Comparison of ENCODE assay signal across 8 cellular contexts in genomic region chr11:11028017-11028692, GRCh38.
DNase-seq lines count a peak whose midpoint lies in the region; ATAC-seq and TF ChIP-seq lines count a peak whose summit lies in the region.

No MANE protein-coding gene starts in this region.

- no peaks in the 10 kb centered on the region for H3K4me1 Mint-ChIP-seq in activated CD8-positive, alpha-beta T cell treated with anti-CD3 and anti-CD28 coated beads for 36 hours (ENCODE audit: low read depth)
- no peaks in the 10 kb centered on the region for H3K4me1 Mint-ChIP-seq in endodermal cell
- H3K4me1 Mint-ChIP-seq in naive thymus-derived CD4-positive, alpha-beta T cell = peaks cover 0 to 6% (median 0%) of the 10 kb centered on the region in 7 donors

- no peaks in the 10 kb centered on the region for H3K27me3 ChIP-seq in endodermal cell (ENCODE audit: control insufficient read depth, insufficient read depth, low read length, poor library complexity, severe bottlenecking)
- H3K27me3 ChIP-seq in naive thymus-derived CD4-positive, alpha-beta T cell (ENCODE audit: control insufficient read depth in 2 of 2, insufficient read depth in 2 of 2, low read length in 2 of 2) = no peaks in the 10 kb centered on the region

- POLR2A ChIA-PET in activated CD8-positive, alpha-beta T cell treated with anti-CD3 and anti-CD28 coated beads for 36 hours (lab: Charles Lee) = no interaction called here
- POLR2A ChIA-PET in naive thymus-derived CD4-positive, alpha-beta T cell (lab: Charles Lee) = interaction anchor here (0.8 to 1.9 kb wide), 8 partner anchors 41 to 786 kb away, joined by 3 to 13 read pairs (median 4); no protein-coding TSS in a partner anchor

- H3K36me3 Mint-ChIP-seq in activated CD8-positive, alpha-beta T cell treated with anti-CD3 and anti-CD28 coated beads for 36 hours (ENCODE audit: low read depth) = no peaks in the 10 kb centered on the region
- H3K36me3 Mint-ChIP-seq in endodermal cell (ENCODE audit: low read depth) = no peaks in the 10 kb centered on the region
- H3K36me3 Mint-ChIP-seq in naive thymus-derived CD4-positive, alpha-beta T cell = no peaks in the 10 kb centered on the region

- DNase-seq in EH (ENCODE audit: low read depth) = peak; percentile 67
- DNase-seq in NCI-H526 (lab: John Stamatoyannopoulos, UW) = peak; percentile 63 to 87
- DNase-seq in activated CD8-positive, alpha-beta T cell treated with anti-CD3 and anti-CD28 coated beads for 36 hours = peak; percentile 85
- DNase-seq in endodermal cell = peak; percentile 95
- peak; percentile 59 to 82 (median 72) for DNase-seq in naive thymus-derived CD4-positive, alpha-beta T cell
- DNase-seq in stimulated activated CD8-positive, alpha-beta memory T cell treated with anti-CD3 and anti-CD28 coated beads, Interleukin-7, amount 100 ng/mL, for 4 hours (ENCODE audit: low read depth in 2 of 2) = peak; percentile 42 to 44

- no peak overlapping the region for H3K4me3 ChIP-seq in endodermal cell (ENCODE audit: low read length)
- H3K4me3 ChIP-seq in naive thymus-derived CD4-positive, alpha-beta T cell (ENCODE audit: low read length) = no peak overlapping the region

- H3K27me3 Mint-ChIP-seq in activated CD8-positive, alpha-beta T cell treated with anti-CD3 and anti-CD28 coated beads for 36 hours = no peaks in the 10 kb centered on the region
- no peaks in the 10 kb centered on the region for H3K27me3 Mint-ChIP-seq in endodermal cell (ENCODE audit: insufficient read depth)
- peaks cover 0 to 32% (median 0%) of the 10 kb centered on the region in 5 donors for H3K27me3 Mint-ChIP-seq in naive thymus-derived CD4-positive, alpha-beta T cell

- H3K27ac Mint-ChIP-seq in activated CD8-positive, alpha-beta T cell treated with anti-CD3 and anti-CD28 coated beads for 36 hours = no peak overlapping the region
- H3K27ac Mint-ChIP-seq in endodermal cell = no peak overlapping the region
- H3K27ac Mint-ChIP-seq in naive thymus-derived CD4-positive, alpha-beta T cell = peak overlapping the region in 5 of 9 donors; percentile 2 to 26 (median 12)

- no peaks in the 10 kb centered on the region for H3K4me1 ChIP-seq in endodermal cell (ENCODE audit: control insufficient read depth, insufficient read depth, low read length)
- no peaks in the 10 kb centered on the region for H3K4me1 ChIP-seq in naive thymus-derived CD4-positive, alpha-beta T cell (ENCODE audit: control insufficient read depth in 2 of 2, insufficient read depth in 2 of 2, low read length in 2 of 2)

- H3K27ac ChIP-seq in endodermal cell (ENCODE audit: low read depth, low read length) = no peak overlapping the region
- H3K27ac ChIP-seq in naive thymus-derived CD4-positive, alpha-beta T cell (ENCODE audit: low read depth, low read length) = no peak overlapping the region

- CTCF ChIA-PET in activated CD8-positive, alpha-beta T cell treated with anti-CD3 and anti-CD28 coated beads for 36 hours (lab: Charles Lee) = interaction anchor here (0.6 to 8.1 kb wide), 69 partner anchors 9 to 765 kb away, joined by 3 to 82 read pairs (median 5); no protein-coding TSS in a partner anchor
- CTCF ChIA-PET in naive thymus-derived CD4-positive, alpha-beta T cell (lab: Charles Lee) = interaction anchor here (0.5 to 9.3 kb wide), 37 partner anchors 10 to 773 kb away, joined by 3 to 269 read pairs (median 4); partner anchors contain the start of gene EIF4G2

- WGBS in endodermal cell (ENCODE audit: insufficient coverage in 1 of 2, insufficient read length in 1 of 2), 2 experiments = 28 to 37% methylated on average over 5 of the region's 5 CpGs

- H3K9me3 ChIP-seq in endodermal cell (ENCODE audit: control insufficient read depth, low read length) = no peaks in the 10 kb centered on the region
- no peaks in the 10 kb centered on the region for H3K9me3 ChIP-seq in naive thymus-derived CD4-positive, alpha-beta T cell (ENCODE audit: control insufficient read depth in 2 of 3, low read length in 3 of 3)

- H3K4me3 Mint-ChIP-seq in activated CD8-positive, alpha-beta T cell treated with anti-CD3 and anti-CD28 coated beads for 36 hours = no peak overlapping the region
- no peak overlapping the region for H3K4me3 Mint-ChIP-seq in endodermal cell
- H3K4me3 Mint-ChIP-seq in naive thymus-derived CD4-positive, alpha-beta T cell = no peak overlapping the region

- no peaks in the 10 kb centered on the region for H3K36me3 ChIP-seq in endodermal cell (ENCODE audit: control insufficient read depth, insufficient read depth, low read length)
- H3K36me3 ChIP-seq in naive thymus-derived CD4-positive, alpha-beta T cell (ENCODE audit: control insufficient read depth in 2 of 3, insufficient read depth in 3 of 3, low read length in 3 of 3) = no peaks in the 10 kb centered on the region

- intact Hi-C loops in activated CD8-positive, alpha-beta T cell treated with anti-CD3 and anti-CD28 coated beads for 36 hours (cut with micrococcal nuclease) = loop anchor here (5.0 kb wide), 1 partner anchor 759 kb away; no protein-coding TSS in a partner anchor
- intact Hi-C loops in naive thymus-derived CD4-positive, alpha-beta T cell (cut with micrococcal nuclease) = loop anchor here (1.0 to 10.0 kb wide), 9 partner anchors 129 to 1017 kb away; no protein-coding TSS in a partner anchor

- peak; percentile 89 for TF ChIP-seq CTCF in activated CD8-positive, alpha-beta T cell treated with anti-CD3 and anti-CD28 coated beads for 36 hours (IDR thresholded peaks at IDR 0.05)
- peak; percentile 90 for TF ChIP-seq CTCF in endodermal cell (conservative IDR thresholded peaks at IDR 0.05)

- H3K9ac ChIP-seq in endodermal cell (ENCODE audit: extremely low read depth, low read length, poor library complexity, severe bottlenecking) = no peak overlapping the region

- H3K9me3 Mint-ChIP-seq in activated CD8-positive, alpha-beta T cell treated with anti-CD3 and anti-CD28 coated beads for 36 hours = no peaks in the 10 kb centered on the region
- no peaks in the 10 kb centered on the region for H3K9me3 Mint-ChIP-seq in endodermal cell
- H3K9me3 Mint-ChIP-seq in naive thymus-derived CD4-positive, alpha-beta T cell = no peaks in the 10 kb centered on the region

- ATAC-seq in HG03175 (IDR thresholded peaks at IDR 0.05; ENCODE audit: unreplicated experiment) = peak; percentile 75
- ATAC-seq in activated CD8-positive, alpha-beta T cell treated with anti-CD3 and anti-CD28 coated beads for 36 hours = peak; percentile 93
- peak; percentile 97 for ATAC-seq in naive thymus-derived CD4-positive, alpha-beta T cell
- no peak for ATAC-seq in GM18517 (IDR thresholded peaks at IDR 0.05; ENCODE audit: unreplicated experiment)

Comparison
In these comparisons a context has a peak if more than half of its experiments do, and no peak if none do; other contexts are left out.
1. DNase-seq: peak in every context shown above with its lines; median percentile 95 in endodermal cell; 85 in activated CD8-positive, alpha-beta T cell treated with anti-CD3 and anti-CD28 coated beads for 36 hours; 75 in NCI-H526; 72 in naive thymus-derived CD4-positive, alpha-beta T cell; 67 in EH; 43 in stimulated activated CD8-positive, alpha-beta memory T cell treated with anti-CD3 and anti-CD28 coated beads, Interleukin-7, amount 100 ng/mL, for 4 hours.
2. H3K27ac Mint-ChIP-seq: peak in naive thymus-derived CD4-positive, alpha-beta T cell (5 of 9); none in activated CD8-positive, alpha-beta T cell treated with anti-CD3 and anti-CD28 coated beads for 36 hours (single experiment) and endodermal cell (single experiment).